In the genomic region with DNA sequence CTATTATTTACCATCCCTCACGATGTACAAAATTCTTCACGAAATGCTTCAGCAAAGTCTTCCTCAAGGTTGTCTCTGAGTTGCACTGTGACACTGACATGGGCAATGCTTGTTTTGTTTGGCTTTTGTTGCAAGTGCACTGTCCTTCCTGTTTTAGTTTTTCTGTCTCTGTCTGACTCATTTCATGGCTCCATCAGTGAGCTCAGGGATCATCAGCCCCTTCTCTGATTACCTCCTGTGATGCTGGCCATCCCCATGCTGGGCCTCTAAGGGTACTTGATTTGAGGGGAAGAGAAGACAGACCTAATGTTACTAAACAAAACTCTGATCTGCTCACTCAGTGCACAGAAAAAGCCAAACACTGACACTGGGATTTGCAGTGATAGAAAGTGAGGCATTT, we compare ENCODE assay signal across 10 cellular contexts. TPM values are rescaled to one million over a fixed set of nuclear protein-coding genes. Genes with fewer than 3 reads are reported as not detected.
DNase-seq lines count a peak whose midpoint lies in the region; ATAC-seq lines count a peak whose summit lies in the region.
"Had no signal": no experiment of that assay in that cellular context is flagged by ENCODE, and none has a peak within 500 bp of the region (broad histone marks: within the 10 kb centered on the region; RNA-seq: fewer than 3 reads in every experiment).

No MANE protein-coding gene starts in this region.

- H3K4me3 ChIP-seq in neuronal stem cell (ENCODE audit: low read length in 2 of 2) = no peak overlapping the region
- H3K4me3 ChIP-seq: left ventricle myocardium inferior had no signal

- H2AFZ ChIP-seq in neuronal stem cell (ENCODE audit: low read length) = peak overlapping the region; percentile 57

- H3K27ac ChIP-seq in neuronal stem cell (replicated peaks; ENCODE audit: low read length) = no peak overlapping the region
- H3K27ac ChIP-seq: left ventricle myocardium inferior had no signal

- no peak overlapping the region for H4K8ac ChIP-seq in neuronal stem cell (ENCODE audit: low read depth, low read length)

- no peak overlapping the region for H2BK120ac ChIP-seq in neuronal stem cell (ENCODE audit: low read depth, low read length)

- no peak overlapping the region for H3K4ac ChIP-seq in neuronal stem cell (ENCODE audit: low read length)

- peaks cover 2% of the 10 kb centered on the region for H3K27me3 Mint-ChIP-seq in activated CD8-positive, alpha-beta memory T cell treated with anti-CD3 and anti-CD28 coated beads, Interleukin-2, amount 10 ng/mL, durations not matched to agents 7 days and 5 days

- H3K9ac ChIP-seq in neuronal stem cell (ENCODE audit: low read depth, low read length, poor library complexity) = no peak overlapping the region

- no peaks in the 10 kb centered on the region for H3K9me3 Mint-ChIP-seq in activated CD8-positive, alpha-beta memory T cell treated with anti-CD3 and anti-CD28 coated beads, Interleukin-2, amount 10 ng/mL, durations not matched to agents 7 days and 5 days (ENCODE audit: low read depth)

- peak; percentile 77 for ATAC-seq in activated CD8-positive, alpha-beta memory T cell treated with anti-CD3 and anti-CD28 coated beads, Interleukin-2, amount 10 ng/mL, durations not matched to agents 7 days and 5 days
- ATAC-seq in GM21723 (IDR thresholded peaks at IDR 0.05; ENCODE audit: unreplicated experiment) (peak; percentile 80), HG03460 (IDR thresholded peaks at IDR 0.05; ENCODE audit: unreplicated experiment) (peak; percentile 81)

- no peaks in the 10 kb centered on the region for H3K79me1 ChIP-seq in neuronal stem cell (ENCODE audit: low read depth, low read length)

- no peaks in the 10 kb centered on the region for H3K27me3 ChIP-seq in neuronal stem cell (ENCODE audit: control insufficient read depth in 3 of 3, insufficient read depth in 3 of 3, low read depth in 1 of 3, low read length in 3 of 3)

- H2AK5ac ChIP-seq in neuronal stem cell (ENCODE audit: low read depth, low read length) = no peak overlapping the region

- CTCF ChIA-PET in activated CD8-positive, alpha-beta memory T cell treated with anti-CD3 and anti-CD28 coated beads, Interleukin-2, amount 10 ng/mL, durations not matched to agents 7 days and 5 days (lab: Charles Lee) = interaction anchor here (1.0 to 2.2 kb wide), 5 partner anchors 10 to 685 kb away, joined by 3 to 7 read pairs (median 3); no protein-coding TSS in a partner anchor

- H3K23ac ChIP-seq in neuronal stem cell (ENCODE audit: low read depth, low read length, poor library complexity) = no peak overlapping the region

- H3K4me1 ChIP-seq in neuronal stem cell (ENCODE audit: control insufficient read depth in 2 of 2, insufficient read depth in 1 of 2, low read depth in 1 of 2, low read length in 2 of 2) = peaks cover 2 to 9% of the 10 kb centered on the region in 2 donors

- no peak overlapping the region for H3K4me2 ChIP-seq in neuronal stem cell (ENCODE audit: insufficient read depth, low read length, poor library complexity, severe bottlenecking)

- H3K27ac Mint-ChIP-seq in activated CD8-positive, alpha-beta memory T cell treated with anti-CD3 and anti-CD28 coated beads, Interleukin-2, amount 10 ng/mL, durations not matched to agents 7 days and 5 days = peak overlapping the region; percentile 67

- no peak overlapping the region for H3K18ac ChIP-seq in neuronal stem cell (ENCODE audit: low read length)

- H3K4me3 Mint-ChIP-seq in activated CD8-positive, alpha-beta memory T cell treated with anti-CD3 and anti-CD28 coated beads, Interleukin-2, amount 10 ng/mL, durations not matched to agents 7 days and 5 days = peak overlapping the region; percentile 24

- peak; percentile 58 for DNase-seq in activated CD8-positive, alpha-beta memory T cell treated with anti-CD3 and anti-CD28 coated beads, Interleukin-2, amount 10 ng/mL, durations not matched to agents 7 days and 5 days
- DNase-seq in activated CD8-positive, alpha-beta memory T cell treated with anti-CD3 and anti-CD28 coated beads, Interleukin-2, amount 50 U/mL, for 48 hours = no peak
- DNase-seq in neuronal stem cell (ENCODE audit: low spot score) = no peak
- DNase-seq in NCI-H2081 treated with DMSO at 0.1 percent for 48 hours (lab: John Stamatoyannopoulos, UW) = no peak
- DNase-seq in cerebellar nuclear complex (lab: John Stamatoyannopoulos, UW) = no peak
- no peak for DNase-seq in NCI-H345 (lab: John Stamatoyannopoulos, UW)
- DNase-seq: left ventricle myocardium inferior, NCI-H526 had no signal

- no peak overlapping the region for H2BK12ac ChIP-seq in neuronal stem cell (ENCODE audit: low read length)

- no peaks in the 10 kb centered on the region for H3K36me3 ChIP-seq in neuronal stem cell (replicated peaks in 1 of 2; ENCODE audit: control insufficient read depth in 2 of 2, insufficient read depth in 2 of 2, low read length in 2 of 2)
- H3K36me3 ChIP-seq: left ventricle myocardium inferior had no signal

- peaks cover 2% of the 10 kb centered on the region for H3K36me3 Mint-ChIP-seq in activated CD8-positive, alpha-beta memory T cell treated with anti-CD3 and anti-CD28 coated beads, Interleukin-2, amount 10 ng/mL, durations not matched to agents 7 days and 5 days

- no peak overlapping the region for H2BK15ac ChIP-seq in neuronal stem cell (ENCODE audit: low read length)

- no CpG with 5 or more reads among the region's 2 CpGs for WGBS in neuronal stem cell (ENCODE audit: extremely low coverage in 2 of 2, insufficient read length in 2 of 2, insufficient replicate concordance in 1 of 2), 2 donors

- H4K91ac ChIP-seq in neuronal stem cell (ENCODE audit: low read depth, low read length, poor library complexity) = no peak overlapping the region

- H3K9me3 ChIP-seq in neuronal stem cell (replicated peaks in 1 of 2; ENCODE audit: control insufficient read depth in 2 of 2, insufficient read depth in 1 of 2, low read depth in 1 of 2, low read length in 2 of 2) = no peaks in the 10 kb centered on the region
- H3K9me3 ChIP-seq: left ventricle myocardium inferior had no signal

- no peak overlapping the region for H3K14ac ChIP-seq in neuronal stem cell (ENCODE audit: low read length)

- no peak overlapping the region for H2BK5ac ChIP-seq in neuronal stem cell (ENCODE audit: low read length)

- H3K4me1 Mint-ChIP-seq in activated CD8-positive, alpha-beta memory T cell treated with anti-CD3 and anti-CD28 coated beads, Interleukin-2, amount 10 ng/mL, durations not matched to agents 7 days and 5 days = peaks cover 35% of the 10 kb centered on the region

RNA-seq across cellular contexts. Expression of gene STX17, which starts 37.6 kb away (rescaled TPM):
- 10 to 100 TPM; 32.0 to 37.0 TPM for total RNA-seq in activated CD8-positive, alpha-beta memory T cell treated with anti-CD3 and anti-CD28 coated beads, Interleukin-2, amount 10 ng/mL, durations not matched to agents 7 days and 5 days
- polyA plus RNA-seq in neuronal stem cell (2013, experiment 1 of 2) = 15.7 TPM
- 16.4 TPM for polyA plus RNA-seq in neuronal stem cell (2013, experiment 2 of 2)

RNA-seq across cellular contexts. Expression of gene NR4A3, which starts 47.2 kb away (rescaled TPM):
- total RNA-seq in activated CD8-positive, alpha-beta memory T cell treated with anti-CD3 and anti-CD28 coated beads, Interleukin-2, amount 10 ng/mL, durations not matched to agents 7 days and 5 days = 10 to 100 TPM in 1 of 2 experiments, 1 to 10 TPM in 1; 3.6 to 20.4 TPM
- 1.3 TPM for polyA plus RNA-seq in neuronal stem cell (2013, experiment 1 of 2)
- 1.3 TPM for polyA plus RNA-seq in neuronal stem cell (2013, experiment 2 of 2)
